In genomic region chr5:72860499-72860898, GRCh38 we compare ENCODE assay signal across 18 cellular contexts. TPM values are rescaled to one million over a fixed set of nuclear protein-coding genes. Genes with fewer than 3 reads are reported as not detected.
DNase-seq lines count a peak whose midpoint lies in the region; ATAC-seq, FAIRE-seq and TF ChIP-seq lines count a peak whose summit lies in the region.
"Had no signal": no experiment of that assay in that cellular context is flagged by ENCODE, and none has a peak within 500 bp of the region (broad histone marks: within the 10 kb centered on the region; RNA-seq: fewer than 3 reads in every experiment).

No MANE protein-coding gene starts in this region.

- H3K4me1 Mint-ChIP-seq in chondrocyte (ENCODE audit: low read depth) = peaks cover 32% of the 10 kb centered on the region

- H3K27me3 Mint-ChIP-seq in chondrocyte (ENCODE audit: low read depth) = no peaks in the 10 kb centered on the region
- H3K27me3 Mint-ChIP-seq: CD4-positive, alpha-beta T cell had no signal

- H4K20me1 ChIP-seq in keratinocyte (ENCODE audit: control insufficient read depth, extremely low read depth, insufficient read depth, low read length) = peaks cover 4% of the 10 kb centered on the region

- H3K36me3 ChIP-seq in HUES64 (ENCODE audit: insufficient read depth, low read length) (peaks cover 95% of the 10 kb centered on the region), keratinocyte (ENCODE audit: control insufficient read depth in 2 of 2, extremely low read depth in 1 of 2, insufficient read depth in 2 of 2, low read length in 2 of 2) (peaks cover 10 to 25% of the 10 kb centered on the region in 2 experiments)
- H3K36me3 ChIP-seq: breast epithelium had no signal

- H3K27ac Mint-ChIP-seq in chondrocyte (ENCODE audit: unreplicated experiment) = peak overlapping the region; percentile 81
- H3K27ac Mint-ChIP-seq: CD4-positive, alpha-beta T cell had no signal

- no peaks in the 10 kb centered on the region for H3K9me1 ChIP-seq in keratinocyte (ENCODE audit: control insufficient read depth, extremely low read depth, insufficient read depth, low read length)

- H3K4me3 ChIP-seq in AG10803 (ENCODE audit: low read length) = no peak overlapping the region
- H3K4me3 ChIP-seq in HUES64 (ENCODE audit: low read length) = no peak overlapping the region
- H3K4me3 ChIP-seq in keratinocyte (ENCODE audit: control insufficient read depth in 2 of 3, extremely low read depth in 1 of 3, insufficient read depth in 2 of 3, low read depth in 1 of 3, low read length in 3 of 3) = no peak overlapping the region
- H3K4me3 ChIP-seq: breast epithelium had no signal

- no peaks in the 10 kb centered on the region for H3K9me3 Mint-ChIP-seq in chondrocyte (ENCODE audit: low read depth)
- H3K9me3 Mint-ChIP-seq: CD4-positive, alpha-beta T cell had no signal

- H3K36me3 Mint-ChIP-seq in chondrocyte (ENCODE audit: low read depth) = peaks cover 31% of the 10 kb centered on the region

- H2AFZ ChIP-seq in keratinocyte (ENCODE audit: control insufficient read depth, low read length) = no peak overlapping the region

- H3K4me1 ChIP-seq in HUES64 (ENCODE audit: insufficient read depth, low read length) (no peaks in the 10 kb centered on the region), keratinocyte (ENCODE audit: control insufficient read depth, extremely low read depth, insufficient read depth, low read length) (no peaks in the 10 kb centered on the region)
- H3K4me1 ChIP-seq: breast epithelium had no signal

- peaks cover 53% of the 10 kb centered on the region for H3K79me2 ChIP-seq in keratinocyte (ENCODE audit: control insufficient read depth, insufficient read depth, low read length)

- no peak for ATAC-seq in GM19023 (IDR thresholded peaks at IDR 0.05; ENCODE audit: unreplicated experiment)
- ATAC-seq: activated CD4-positive, CD25-positive, alpha-beta regulatory T cell treated with anti-CD3 and anti-CD28 coated beads, Interleukin-2, amount 50 U/mL, for 24 hours had no signal

- WGBS in HUES64 = 95% methylated on average over 3 of the region's 4 CpGs

- H3K27me3 ChIP-seq in HUES64 (ENCODE audit: insufficient read depth, low read length) (no peaks in the 10 kb centered on the region), keratinocyte (ENCODE audit: control insufficient read depth, extremely low read depth, insufficient read depth, low read length) (no peaks in the 10 kb centered on the region)
- H3K27me3 ChIP-seq: breast epithelium had no signal

- CTCF ChIA-PET in GM10248 (lab: Yijun Ruan, JAX) = interaction anchor here (0.7 to 1.6 kb wide), 3 partner anchors 10 to 12 kb away, joined by 3 to 5 read pairs (median 4); no protein-coding TSS in a partner anchor

- FAIRE-seq in keratinocyte (lab: Jason Lieb, UNC) (peak; percentile 73), frontal cortex (lab: Jason Lieb, UNC) (no peak)
- FAIRE-seq: islet of Langerhans had no signal

- peak overlapping the region; percentile 35; the same call in 1 of the 2 replicates for H3K27ac ChIP-seq in HUES64 (ENCODE audit: low read depth, low read length)
- H3K27ac ChIP-seq in keratinocyte (ENCODE audit: control insufficient read depth, insufficient read depth, low read length) = no peak overlapping the region
- H3K27ac ChIP-seq: breast epithelium had no signal

- DNase-seq in AG10803 (ENCODE audit: low read depth) = peak; percentile 63
- no peak for DNase-seq in chondrocyte (ENCODE audit: low spot score)
- DNase-seq in keratinocyte (ENCODE audit: low read depth, low spot score) = no peak
- no peak for DNase-seq in frontal cortex (ENCODE audit: low spot score in 2 of 2)
- no peak for DNase-seq in globus pallidus (ENCODE audit: low spot score)
- no peak for DNase-seq in GM10248 (ENCODE audit: extremely low spot score)
- DNase-seq: activated T-cell treated with anti-CD3 and anti-CD28 coated beads, Interleukin-2, amount 50 U/mL, for 1 hour; CD4-positive, alpha-beta T cell; GF-D8; NCI-H1105; NCI-H345; stimulated activated naive CD4-positive, alpha-beta T cell treated with Interleukin-2 at 50 U/mL for 16 hours; SW 1271 had no signal

- dilution Hi-C loops in keratinocyte (cut with MboI; ENCODE audit: extremely low pct_ligation_motif_present, low sequenced_read_pairs) = no loop called here

- H3K9ac ChIP-seq in HUES64 (ENCODE audit: low read depth, low read length) = no peak overlapping the region
- H3K9ac ChIP-seq in keratinocyte (ENCODE audit: control insufficient read depth, extremely low read depth, insufficient read depth, low read length) = no peak overlapping the region

- no peak overlapping the region for H3K4me3 Mint-ChIP-seq in chondrocyte (ENCODE audit: unreplicated experiment)
- H3K4me3 Mint-ChIP-seq: CD4-positive, alpha-beta T cell had no signal

- no peaks in the 10 kb centered on the region for H3K9me3 ChIP-seq in HUES64 (ENCODE audit: insufficient read depth, low read depth, low read length)
- no peaks in the 10 kb centered on the region for H3K9me3 ChIP-seq in keratinocyte (ENCODE audit: control insufficient read depth, low read depth, low read length)
- H3K9me3 ChIP-seq: breast epithelium had no signal

- POLR2A ChIA-PET in GM10248 (lab: Yijun Ruan, JAX) = no interaction called here

- H3K4me2 ChIP-seq in keratinocyte (ENCODE audit: control insufficient read depth, extremely low read depth, insufficient read depth, low read depth, low read length) = no peak overlapping the region

- TF ChIP-seq CTCF in AG10803 (conservative IDR thresholded peaks at IDR 0.05; ENCODE audit: low read length) (no peak), chondrocyte (IDR thresholded peaks at IDR 0.05) (no peak), keratinocyte (optimal IDR thresholded peaks at IDR 0.05 in 1 of 3, IDR thresholded peaks at IDR 0.05 in 1 of 3, conservative IDR thresholded peaks at IDR 0.05 in 1 of 3; ENCODE audit: extremely low read depth in 1 of 3, insufficient read depth in 2 of 3, low read length in 3 of 3) (no peak), GM10248 (IDR thresholded peaks at IDR 0.05; ENCODE audit: control extremely low read depth, extremely low read depth, low read depth, missing control alignments) (no peak)

RNA-seq across cellular contexts. Expression of gene TNPO1, which starts 44.0 kb away (rescaled TPM):
- 146 TPM for polyA plus RNA-seq in HUES64 (2013, experiment 1 of 2)
- 127 TPM for polyA plus RNA-seq in HUES64 (2013, experiment 2 of 2)
- total RNA-seq in chondrocyte (123 to 132 TPM (median 132 TPM) in 3 replicates), frontal cortex (205 TPM)
- polyA plus RNA-seq in keratinocyte = 59.9 to 123 TPM (median 76.8 TPM) in 3 replicates
- 108 TPM for polyA plus RNA-seq in keratinocyte (2011; ENCODE audit: low read depth)
- polyA plus RNA-seq in keratinocyte (2011; cell fraction: cytosol; rRNA removed) = 64.7 and 86.9 TPM in 2 replicates
- polyA plus RNA-seq in keratinocyte (2011; cell fraction: nucleus; rRNA removed) = 65.4 and 98.4 TPM in 2 replicates
- 32.9 and 69.1 TPM in 2 replicates for polyA plus RNA-seq in keratinocyte (2012; ENCODE audit: low replicate concordance)
- 95.4 to 241 TPM (median 192 TPM) in 3 replicates for polyA minus RNA-seq in keratinocyte
- polyA minus RNA-seq in keratinocyte (2011; cell fraction: cytosol; rRNA and poly(A)+ RNA removed) = 127 TPM
- polyA minus RNA-seq in keratinocyte (2011; cell fraction: nucleus; rRNA and poly(A)+ RNA removed) = 138 and 265 TPM in 2 replicates
